1 cellular context compared by ENCODE assay signal in genomic region chr13:77909827-77910226, GRCh38.
TF ChIP-seq lines count a peak whose summit lies in the region.

No MANE protein-coding gene starts in this region.

TF ChIP-seq in GM23338, 12 proteins besides CTCF, POLR2A, EP300 and RAD21 (continued from another document):
- TF ChIP-seq CREB1 (CRISPR knock-in tag; IDR thresholded peaks at IDR 0.05; ENCODE audit: low read depth) (no peak), EZH2phosphoT487 (IDR thresholded peaks at IDR 0.05; ENCODE audit: unreplicated experiment) (no peak), POLR2AphosphoS5 (IDR thresholded peaks at IDR 0.05; ENCODE audit: low read depth) (no peak), REST (IDR thresholded peaks at IDR 0.05; ENCODE audit: unreplicated experiment) (no peak), NANOG (IDR thresholded peaks at IDR 0.05; ENCODE audit: borderline replicate concordance) (no peak), ETS1 (IDR thresholded peaks at IDR 0.05) (no peak), ZNF114 (CRISPR knock-in tag; IDR thresholded peaks at IDR 0.05) (no peak), EZH2 (IDR thresholded peaks at IDR 0.05; ENCODE audit: low read depth, unreplicated experiment) (no peak)
